ENCODE assay signal across 13 cellular contexts in genomic region chr10:7405637-7406036, GRCh38. TPM values are rescaled to one million over a fixed set of nuclear protein-coding genes. Genes with fewer than 3 reads are reported as not detected.
DNase-seq lines count a peak whose midpoint lies in the region; ATAC-seq and TF ChIP-seq lines count a peak whose summit lies in the region.
"Had no signal": no experiment of that assay in that cellular context is flagged by ENCODE, and none has a peak within 500 bp of the region (broad histone marks: within the 10 kb centered on the region; RNA-seq: fewer than 3 reads in every experiment).

No MANE protein-coding gene starts in this region.

- peaks cover 55% of the 10 kb centered on the region for H3K4me1 Mint-ChIP-seq in activated CD8-positive, alpha-beta T cell treated with anti-CD3 and anti-CD28 coated beads, Interleukin-2, amount 10 ng/mL, durations not matched to agents 7 days and 5 days (ENCODE audit: low read depth)

- H3K9me3 ChIP-seq in HEK293 (ENCODE audit: control insufficient read depth, insufficient read depth, low read depth, low read length) (no peaks in the 10 kb centered on the region), Peyer's patch (no peaks in the 10 kb centered on the region)
- H3K9me3 ChIP-seq: SJCRH30 had no signal

- CTCF ChIA-PET in HEK293 (lab: Yijun Ruan, JAX): interaction anchor here (0.6 kb wide), 1 partner anchor 480 kb away, joined by 4 read pairs; no protein-coding TSS in a partner anchor
- CTCF ChIA-PET in activated CD8-positive, alpha-beta T cell treated with anti-CD3 and anti-CD28 coated beads, Interleukin-2, amount 10 ng/mL, durations not matched to agents 7 days and 5 days (lab: Charles Lee): no interaction called here

- TF ChIP-seq POLR2A in Peyer's patch (IDR thresholded peaks at IDR 0.05): no peak

- peak overlapping the region; percentile 28 for H3K27ac Mint-ChIP-seq in activated CD8-positive, alpha-beta T cell treated with anti-CD3 and anti-CD28 coated beads, Interleukin-2, amount 10 ng/mL, durations not matched to agents 7 days and 5 days

- no peaks in the 10 kb centered on the region for H3K27me3 Mint-ChIP-seq in activated CD8-positive, alpha-beta T cell treated with anti-CD3 and anti-CD28 coated beads, Interleukin-2, amount 10 ng/mL, durations not matched to agents 7 days and 5 days (ENCODE audit: low read depth)

- in situ Hi-C loops in GM13976 (cut with MboI; ENCODE audit: low sequenced_read_pairs, unreplicated experiment): loop anchor here (10.0 to 25.0 kb wide), 3 partner anchors 141 to 743 kb away; no protein-coding TSS in a partner anchor

- peaks cover 72% of the 10 kb centered on the region for H3K36me3 Mint-ChIP-seq in activated CD8-positive, alpha-beta T cell treated with anti-CD3 and anti-CD28 coated beads, Interleukin-2, amount 10 ng/mL, durations not matched to agents 7 days and 5 days (ENCODE audit: low read depth)

- no peak overlapping the region for H3K4me3 Mint-ChIP-seq in activated CD8-positive, alpha-beta T cell treated with anti-CD3 and anti-CD28 coated beads, Interleukin-2, amount 10 ng/mL, durations not matched to agents 7 days and 5 days

- H3K27ac ChIP-seq in HEK293 (ENCODE audit: extremely low read depth, low read depth, low read length) (no peak overlapping the region), Peyer's patch (peak overlapping the region in 1 of 4 donors; percentile 13)
- H3K27ac ChIP-seq: SJCRH30 had no signal

- H3K4me1 ChIP-seq in HEK293 (ENCODE audit: control insufficient read depth, insufficient read depth, low read length) (peaks cover 18% of the 10 kb centered on the region), Peyer's patch (peaks cover 0 to 12% (median 3%) of the 10 kb centered on the region in 4 donors)
- H3K4me1 ChIP-seq: SJCRH30 had no signal

- no peaks in the 10 kb centered on the region for H3K27me3 ChIP-seq in Peyer's patch
- H3K27me3 ChIP-seq: SJCRH30 had no signal

- H3K4me3 ChIP-seq in HEK293 (ENCODE audit: low read depth, low read length): no peak overlapping the region
- no peak overlapping the region for H3K4me3 ChIP-seq in Peyer's patch
- H3K4me3 ChIP-seq: SJCRH30 had no signal

- no peaks in the 10 kb centered on the region for H3K9me3 Mint-ChIP-seq in activated CD8-positive, alpha-beta T cell treated with anti-CD3 and anti-CD28 coated beads, Interleukin-2, amount 10 ng/mL, durations not matched to agents 7 days and 5 days (ENCODE audit: insufficient read depth)

- POLR2A ChIA-PET in HEK293 (lab: Yijun Ruan, JAX): no interaction called here
- POLR2A ChIA-PET in activated CD8-positive, alpha-beta T cell treated with anti-CD3 and anti-CD28 coated beads, Interleukin-2, amount 10 ng/mL, durations not matched to agents 7 days and 5 days (lab: Charles Lee): no interaction called here

- DNase-seq in CD1c-positive myeloid dendritic cell (ENCODE audit: extremely low spot score) (peak; percentile 44), kidney tubule cell (ENCODE audit: low spot score) (peak; percentile 34), Peyer's patch (no peak), SHP77 treated with DMSO at 0.1 percent for 48 hours (lab: John Stamatoyannopoulos, UW) (no peak), NCI-H2227 (lab: John Stamatoyannopoulos, UW; ENCODE audit: unreplicated experiment) (no peak), GM13976 (ENCODE audit: low spot score) (no peak)
- no peak for DNase-seq in activated CD8-positive, alpha-beta T cell treated with anti-CD3 and anti-CD28 coated beads, Interleukin-2, amount 10 ng/mL, durations not matched to agents 7 days and 5 days
- DNase-seq: cerebellar nuclear complex, glutamatergic neuron, kidney, NCI-H2081, SJCRH30 had no signal

- H3K36me3 ChIP-seq in HEK293 (ENCODE audit: control insufficient read depth in 2 of 2, insufficient read depth in 1 of 2, low read length in 2 of 2) (peaks cover 0 to 3% of the 10 kb centered on the region in 2 experiments; a peak in 1 of 3 replicates), Peyer's patch (no peaks in the 10 kb centered on the region)
- H3K36me3 ChIP-seq: SJCRH30 had no signal

- TF ChIP-seq CTCF in HEK293 (tag by site-specific recombination; IDR thresholded peaks at IDR 0.05) (no peak), Peyer's patch (IDR thresholded peaks at IDR 0.05) (no peak), GM13976 (IDR thresholded peaks at IDR 0.05; ENCODE audit: borderline replicate concordance, control extremely low read depth, extremely low read depth, insufficient read depth, missing control alignments) (no peak)

- ATAC-seq in activated CD8-positive, alpha-beta T cell treated with anti-CD3 and anti-CD28 coated beads, Interleukin-2, amount 10 ng/mL, durations not matched to agents 7 days and 5 days: no peak

TF ChIP-seq in HEK293, 187 proteins besides CTCF, POLR2A, EP300 and RAD21:
- TF ChIP-seq EGR2 (tag by site-specific recombination; IDR thresholded peaks at IDR 0.05; ENCODE audit: low read depth) (0 out of 2 replicates have a peak, but pooled peaks have one; percentile 11), ZNF335 (tag by site-specific recombination; conservative IDR thresholded peaks at IDR 0.05) (no peak), ZFHX2 (tag by site-specific recombination; conservative IDR thresholded peaks at IDR 0.05) (peak; percentile 29; the same call in 1 of the 2 replicates)

RNA-seq across cellular contexts. Expression of gene SFMBT2, which starts 5.2 kb away (rescaled TPM):
- total RNA-seq in activated CD8-positive, alpha-beta T cell treated with anti-CD3 and anti-CD28 coated beads, Interleukin-2, amount 10 ng/mL, durations not matched to agents 7 days and 5 days: 10 to 100 TPM; 63.1 to 63.2 TPM
- 10 to 100 TPM in 1 of 4 donors, 1 to 10 TPM in 3; 2.6 to 26.4 (median 4.5) TPM for total RNA-seq in Peyer's patch

Comparison
In these comparisons a context has a peak if more than half of its experiments do, and no peak if none do; other contexts are left out.
1. DNase-seq: peak in CD1c-positive myeloid dendritic cell (single experiment) and kidney tubule cell (single experiment); none in activated CD8-positive, alpha-beta T cell treated with anti-CD3 and anti-CD28 coated beads, Interleukin-2, amount 10 ng/mL, durations not matched to agents 7 days and 5 days (single experiment), Peyer's patch (0 of 3), SHP77 treated with DMSO at 0.1 percent for 48 hours (single experiment), NCI-H2227 (single experiment) and GM13976 (single experiment).